In genomic region chr1:107057197-107058133, GRCh38 we compare ENCODE assay signal across 8 cellular contexts. TPM values are rescaled to one million over a fixed set of nuclear protein-coding genes. Genes with fewer than 3 reads are reported as not detected.
DNase-seq lines count a peak whose midpoint lies in the region; ATAC-seq, FAIRE-seq and TF ChIP-seq lines count a peak whose summit lies in the region.

No MANE protein-coding gene starts in this region.

- DNase-seq in CD1c-positive myeloid dendritic cell (ENCODE audit: extremely low spot score) = peak; percentile 53
- DNase-seq in GM19239 (ENCODE audit: insufficient read length, low spot score) = peak; percentile 26
- DNase-seq in NCI-H774 (lab: John Stamatoyannopoulos, UW) = peak; percentile 66
- peak; percentile 18 for DNase-seq in activated T-helper 1 cell treated with anti-CD3 and anti-CD28 coated beads, Interleukin-12 subunit alpha, Interleukin-12 subunit beta, Interleukin-2, Interleukin-4 antibody, amounts not matched to agents 30 ng/mL and 10 ng/mL and 1 ng/mL, durations not matched to agents 14 hours and 24 hours and 36 hours (ENCODE audit: low spot score)
- peak; percentile 54 for DNase-seq in fibroblast of pulmonary artery (ENCODE audit: low read depth)
- DNase-seq in natural killer cell treated with Interleukin-12 subunit alpha and Interleukin-12 subunit beta and Interleukin-15 and Interleukin-18, amount 100 ng/mL, for 72 hours (ENCODE audit: low spot score) = peak; percentile 76
- DNase-seq in superior temporal gyrus (ENCODE audit: extremely low spot score) = peak; percentile 72

- peak overlapping the region; percentile 90 for H3K4me3 ChIP-seq in fibroblast of pulmonary artery (replicated peaks; ENCODE audit: low read depth, low read length)

- H3K27ac Mint-ChIP-seq in activated T-helper 1 cell treated with anti-CD3 and anti-CD28 coated beads, Interleukin-12 subunit alpha, Interleukin-12 subunit beta, Interleukin-2, Interleukin-4 antibody, amounts not matched to agents 30 ng/mL and 10 ng/mL and 1 ng/mL, durations not matched to agents 14 hours and 24 hours and 36 hours = peak overlapping the region; percentile 98
- H3K27ac Mint-ChIP-seq in natural killer cell treated with Interleukin-12 subunit alpha and Interleukin-12 subunit beta and Interleukin-15 and Interleukin-18, amount 100 ng/mL, for 72 hours = peak overlapping the region; percentile 91 to 94

- intact Hi-C loops in activated T-helper 1 cell treated with anti-CD3 and anti-CD28 coated beads, Interleukin-12 subunit alpha, Interleukin-12 subunit beta, Interleukin-2, Interleukin-4 antibody, amounts not matched to agents 30 ng/mL and 10 ng/mL and 1 ng/mL, durations not matched to agents 14 hours and 24 hours and 36 hours (cut with micrococcal nuclease) = loop anchor here (5.0 kb wide), 1 partner anchor 85 kb away; the partner anchor contains the start of gene NTNG1

- peak; percentile 8 for FAIRE-seq in GM19239 (lab: Jason Lieb, UNC)

- H3K4me3 Mint-ChIP-seq in activated T-helper 1 cell treated with anti-CD3 and anti-CD28 coated beads, Interleukin-12 subunit alpha, Interleukin-12 subunit beta, Interleukin-2, Interleukin-4 antibody, amounts not matched to agents 30 ng/mL and 10 ng/mL and 1 ng/mL, durations not matched to agents 14 hours and 24 hours and 36 hours = peak overlapping the region; percentile 98
- H3K4me3 Mint-ChIP-seq in natural killer cell treated with Interleukin-12 subunit alpha and Interleukin-12 subunit beta and Interleukin-15 and Interleukin-18, amount 100 ng/mL, for 72 hours = peak overlapping the region; percentile 91

- no peaks in the 10 kb centered on the region for H3K9me3 Mint-ChIP-seq in activated T-helper 1 cell treated with anti-CD3 and anti-CD28 coated beads, Interleukin-12 subunit alpha, Interleukin-12 subunit beta, Interleukin-2, Interleukin-4 antibody, amounts not matched to agents 30 ng/mL and 10 ng/mL and 1 ng/mL, durations not matched to agents 14 hours and 24 hours and 36 hours
- H3K9me3 Mint-ChIP-seq in natural killer cell treated with Interleukin-12 subunit alpha and Interleukin-12 subunit beta and Interleukin-15 and Interleukin-18, amount 100 ng/mL, for 72 hours = no peaks in the 10 kb centered on the region

- peaks cover 29% of the 10 kb centered on the region for H3K4me1 Mint-ChIP-seq in activated T-helper 1 cell treated with anti-CD3 and anti-CD28 coated beads, Interleukin-12 subunit alpha, Interleukin-12 subunit beta, Interleukin-2, Interleukin-4 antibody, amounts not matched to agents 30 ng/mL and 10 ng/mL and 1 ng/mL, durations not matched to agents 14 hours and 24 hours and 36 hours (ENCODE audit: low read depth)
- peaks cover 15 to 30% of the 10 kb centered on the region in 2 donors for H3K4me1 Mint-ChIP-seq in natural killer cell treated with Interleukin-12 subunit alpha and Interleukin-12 subunit beta and Interleukin-15 and Interleukin-18, amount 100 ng/mL, for 72 hours (ENCODE audit: low read depth in 2 of 2)

- H3K36me3 Mint-ChIP-seq in activated T-helper 1 cell treated with anti-CD3 and anti-CD28 coated beads, Interleukin-12 subunit alpha, Interleukin-12 subunit beta, Interleukin-2, Interleukin-4 antibody, amounts not matched to agents 30 ng/mL and 10 ng/mL and 1 ng/mL, durations not matched to agents 14 hours and 24 hours and 36 hours (ENCODE audit: low read depth) = peaks cover 21% of the 10 kb centered on the region
- H3K36me3 Mint-ChIP-seq in natural killer cell treated with Interleukin-12 subunit alpha and Interleukin-12 subunit beta and Interleukin-15 and Interleukin-18, amount 100 ng/mL, for 72 hours = peaks cover 6% of the 10 kb centered on the region

- peak; percentile 62 for ATAC-seq in HG03378 (IDR thresholded peaks at IDR 0.05; ENCODE audit: unreplicated experiment)
- ATAC-seq in natural killer cell treated with Interleukin-12 subunit alpha and Interleukin-12 subunit beta and Interleukin-15 and Interleukin-18, amount 100 ng/mL, for 72 hours = peak; percentile 72 to 77

- H3K27me3 Mint-ChIP-seq in activated T-helper 1 cell treated with anti-CD3 and anti-CD28 coated beads, Interleukin-12 subunit alpha, Interleukin-12 subunit beta, Interleukin-2, Interleukin-4 antibody, amounts not matched to agents 30 ng/mL and 10 ng/mL and 1 ng/mL, durations not matched to agents 14 hours and 24 hours and 36 hours (ENCODE audit: insufficient read depth) = no peaks in the 10 kb centered on the region
- H3K27me3 Mint-ChIP-seq in natural killer cell treated with Interleukin-12 subunit alpha and Interleukin-12 subunit beta and Interleukin-15 and Interleukin-18, amount 100 ng/mL, for 72 hours = peaks cover 0 to 4% of the 10 kb centered on the region in 2 donors

- TF ChIP-seq CTCF in fibroblast of pulmonary artery (IDR thresholded peaks at IDR 0.05; ENCODE audit: low read length, missing control alignments) = no peak

RNA-seq across cellular contexts. Expression of gene PRMT6, which starts 1.0 kb away (rescaled TPM):
- 27.3 and 28.2 TPM in 2 replicates for total RNA-seq in activated T-helper 1 cell treated with anti-CD3 and anti-CD28 coated beads, Interleukin-12 subunit alpha, Interleukin-12 subunit beta, Interleukin-2, Interleukin-4 antibody, amounts not matched to agents 30 ng/mL and 10 ng/mL and 1 ng/mL, durations not matched to agents 14 hours and 24 hours and 36 hours
- 10 to 100 TPM; 12.9 to 18.0 TPM for total RNA-seq in natural killer cell treated with Interleukin-12 subunit alpha and Interleukin-12 subunit beta and Interleukin-15 and Interleukin-18, amount 100 ng/mL, for 72 hours

Comparison
In these comparisons a context has a peak if more than half of its experiments do, and no peak if none do; other contexts are left out.
1. Peak in every context shown above with its lines: DNase-seq, ATAC-seq and H3K4me3 ChIP-seq.
2. DNase-seq: peak in every context shown above with its lines; median percentile 76 in natural killer cell treated with Interleukin-12 subunit alpha and Interleukin-12 subunit beta and Interleukin-15 and Interleukin-18, amount 100 ng/mL, for 72 hours; 72 in superior temporal gyrus; 66 in NCI-H774; 54 in fibroblast of pulmonary artery; 53 in CD1c-positive myeloid dendritic cell; 26 in GM19239; 18 in activated T-helper 1 cell treated with anti-CD3 and anti-CD28 coated beads, Interleukin-12 subunit alpha, Interleukin-12 subunit beta, Interleukin-2, Interleukin-4 antibody, amounts not matched to agents 30 ng/mL and 10 ng/mL and 1 ng/mL, durations not matched to agents 14 hours and 24 hours and 36 hours.